8 cellular contexts compared by ENCODE assay signal in genomic region chr1:203172184-203173115, GRCh38. TPM values are rescaled to one million over a fixed set of nuclear protein-coding genes. Genes with fewer than 3 reads are reported as not detected.
DNase-seq lines count a peak whose midpoint lies in the region; ATAC-seq and TF ChIP-seq lines count a peak whose summit lies in the region.

No MANE protein-coding gene starts in this region.

- peak overlapping the region; percentile 19 for H3K27ac Mint-ChIP-seq in dendritic cell treated with granulocyte-macrophage colony-stimulating factor and Interleukin-4, amounts not matched to agents 40 ng/mL and 50 ng/mL, for 4 days
- H3K27ac Mint-ChIP-seq in stimulated activated effector memory CD8-positive, alpha-beta T cell treated with anti-CD3 and anti-CD28 coated beads, Interleukin-12 subunit alpha, Interleukin-12 subunit beta, amount 100 ng/mL, for 72 hours: no peak overlapping the region

- no peaks in the 10 kb centered on the region for H3K9me3 Mint-ChIP-seq in dendritic cell treated with granulocyte-macrophage colony-stimulating factor and Interleukin-4, amounts not matched to agents 40 ng/mL and 50 ng/mL, for 4 days
- no peaks in the 10 kb centered on the region for H3K9me3 Mint-ChIP-seq in stimulated activated effector memory CD8-positive, alpha-beta T cell treated with anti-CD3 and anti-CD28 coated beads, Interleukin-12 subunit alpha, Interleukin-12 subunit beta, amount 100 ng/mL, for 72 hours

- no peak overlapping the region for H3K4me3 Mint-ChIP-seq in dendritic cell treated with granulocyte-macrophage colony-stimulating factor and Interleukin-4, amounts not matched to agents 40 ng/mL and 50 ng/mL, for 4 days
- no peak overlapping the region for H3K4me3 Mint-ChIP-seq in stimulated activated effector memory CD8-positive, alpha-beta T cell treated with anti-CD3 and anti-CD28 coated beads, Interleukin-12 subunit alpha, Interleukin-12 subunit beta, amount 100 ng/mL, for 72 hours

- peaks cover 60% of the 10 kb centered on the region for H3K27me3 Mint-ChIP-seq in dendritic cell treated with granulocyte-macrophage colony-stimulating factor and Interleukin-4, amounts not matched to agents 40 ng/mL and 50 ng/mL, for 4 days

- H3K27me3 ChIP-seq in WERI-Rb-1 (ENCODE audit: insufficient read depth, low read depth, severe bottlenecking) (no peaks in the 10 kb centered on the region), right lobe of liver (no peaks in the 10 kb centered on the region)

- peaks cover 8% of the 10 kb centered on the region; the same call in 1 of the 2 replicates for H3K36me3 ChIP-seq in WERI-Rb-1
- no peaks in the 10 kb centered on the region for H3K36me3 ChIP-seq in right lobe of liver

- WGBS in right lobe of liver (ENCODE audit: insufficient coverage, low coverage, low lambda C conversion rate, missing lambda C conversion rate): 68% methylated on average over 2 of the region's 8 CpGs

- H3K27ac ChIP-seq in WERI-Rb-1: peak overlapping the region; percentile 94
- no peak overlapping the region for H3K27ac ChIP-seq in right lobe of liver

- H3K4me1 Mint-ChIP-seq in dendritic cell treated with granulocyte-macrophage colony-stimulating factor and Interleukin-4, amounts not matched to agents 40 ng/mL and 50 ng/mL, for 4 days (ENCODE audit: low read depth): peaks cover 43% of the 10 kb centered on the region
- no peaks in the 10 kb centered on the region for H3K4me1 Mint-ChIP-seq in stimulated activated effector memory CD8-positive, alpha-beta T cell treated with anti-CD3 and anti-CD28 coated beads, Interleukin-12 subunit alpha, Interleukin-12 subunit beta, amount 100 ng/mL, for 72 hours

- no peaks in the 10 kb centered on the region for H3K36me3 Mint-ChIP-seq in dendritic cell treated with granulocyte-macrophage colony-stimulating factor and Interleukin-4, amounts not matched to agents 40 ng/mL and 50 ng/mL, for 4 days (ENCODE audit: low read depth)
- H3K36me3 Mint-ChIP-seq in stimulated activated effector memory CD8-positive, alpha-beta T cell treated with anti-CD3 and anti-CD28 coated beads, Interleukin-12 subunit alpha, Interleukin-12 subunit beta, amount 100 ng/mL, for 72 hours: no peaks in the 10 kb centered on the region

- TF ChIP-seq CTCF in WERI-Rb-1 (IDR thresholded peaks at IDR 0.05; ENCODE audit: low read depth, low read length) (peak; percentile 100), right lobe of liver (IDR thresholded peaks at IDR 0.05) (peak; percentile 83 to 95 (median 86))

- intact Hi-C loops in dendritic cell treated with granulocyte-macrophage colony-stimulating factor and Interleukin-4, amounts not matched to agents 40 ng/mL and 50 ng/mL, for 4 days (cut with micrococcal nuclease): loop anchor here (1.0 to 2.0 kb wide), 3 partner anchors 42 to 133 kb away; no protein-coding TSS in a partner anchor
- intact Hi-C loops in right lobe of liver (cut with DNase I): no loop called here

- no peaks in the 10 kb centered on the region for H3K9me3 ChIP-seq in WERI-Rb-1 (ENCODE audit: severe bottlenecking)
- no peaks in the 10 kb centered on the region for H3K9me3 ChIP-seq in right lobe of liver

- H3K4me1 ChIP-seq in right lobe of liver: no peaks in the 10 kb centered on the region

- no peak for TF ChIP-seq POLR2A in right lobe of liver (IDR thresholded peaks at IDR 0.05)

- peak; percentile 41 for DNase-seq in NK-92 treated with Interleukin-12 subunit alpha and Interleukin-12 subunit beta, amount 100 ng/mL, for 24 hours (lab: John Stamatoyannopoulos, UW)
- DNase-seq in NK-92 (lab: John Stamatoyannopoulos, UW; ENCODE audit: unreplicated experiment): no peak
- peak; percentile 84 for DNase-seq in NCI-H1048 (lab: John Stamatoyannopoulos, UW)
- peak; percentile 97 for DNase-seq in WERI-Rb-1
- DNase-seq in right lobe of liver: peak; percentile 72 to 79 (median 74)
- peak; percentile 49 to 68 for DNase-seq in stimulated activated effector memory CD8-positive, alpha-beta T cell treated with anti-CD3 and anti-CD28 coated beads, Interleukin-12 subunit alpha, Interleukin-12 subunit beta, amount 100 ng/mL, for 72 hours (ENCODE audit: low spot score in 2 of 2)
- DNase-seq in SHP77 treated with DMSO at 0.1 percent for 48 hours (lab: John Stamatoyannopoulos, UW): no peak

- ATAC-seq in right lobe of liver: peak; percentile 69 to 86 (median 78)
- ATAC-seq in stimulated activated effector memory CD8-positive, alpha-beta T cell treated with anti-CD3 and anti-CD28 coated beads, Interleukin-12 subunit alpha, Interleukin-12 subunit beta, amount 100 ng/mL, for 72 hours: no peak

- no peak overlapping the region for H3K4me3 ChIP-seq in WERI-Rb-1 (ENCODE audit: low read depth, low read length)
- no peak overlapping the region for H3K4me3 ChIP-seq in right lobe of liver

RNA-seq across cellular contexts. Expression of gene MYBPH, which starts 3.2 kb away (rescaled TPM):
- under 1 TPM in 1 of 6 experiments, not detected in 5; 0.12 TPM for total RNA-seq in right lobe of liver

RNA-seq across cellular contexts. Expression of gene CHI3L1, which starts 14.1 kb away (rescaled TPM):
- total RNA-seq in right lobe of liver: 100 to 1,000 TPM in 3 of 6 experiments, 10 to 100 TPM in 2, 1 to 10 TPM in 1; 2.8 to 397 (median 219) TPM

RNA-seq across cellular contexts. Expression of gene ADORA1, which starts 44.9 kb away (rescaled TPM):
- total RNA-seq in right lobe of liver: under 1 TPM in 5 of 6 experiments, not detected in 1; 0.31 to 0.78 (median 0.39) TPM

RNA-seq across cellular contexts. Expression of gene CHIT1, which starts 57.0 kb away (rescaled TPM):
- under 1 TPM in 3 of 6 experiments, not detected in 3; 0.46 to 0.61 (median 0.46) TPM for total RNA-seq in right lobe of liver

Comparison
In these comparisons a context has a peak if more than half of its experiments do, and no peak if none do; other contexts are left out.
1. DNase-seq: peak in NK-92 treated with Interleukin-12 subunit alpha and Interleukin-12 subunit beta, amount 100 ng/mL, for 24 hours (single experiment), NCI-H1048 (single experiment), WERI-Rb-1 (single experiment), right lobe of liver (3 of 3) and stimulated activated effector memory CD8-positive, alpha-beta T cell treated with anti-CD3 and anti-CD28 coated beads, Interleukin-12 subunit alpha, Interleukin-12 subunit beta, amount 100 ng/mL, for 72 hours (2 of 2); none in NK-92 (single experiment) and SHP77 treated with DMSO at 0.1 percent for 48 hours (single experiment).